ENCODE assay signal across 28 cellular contexts in the genomic region with DNA sequence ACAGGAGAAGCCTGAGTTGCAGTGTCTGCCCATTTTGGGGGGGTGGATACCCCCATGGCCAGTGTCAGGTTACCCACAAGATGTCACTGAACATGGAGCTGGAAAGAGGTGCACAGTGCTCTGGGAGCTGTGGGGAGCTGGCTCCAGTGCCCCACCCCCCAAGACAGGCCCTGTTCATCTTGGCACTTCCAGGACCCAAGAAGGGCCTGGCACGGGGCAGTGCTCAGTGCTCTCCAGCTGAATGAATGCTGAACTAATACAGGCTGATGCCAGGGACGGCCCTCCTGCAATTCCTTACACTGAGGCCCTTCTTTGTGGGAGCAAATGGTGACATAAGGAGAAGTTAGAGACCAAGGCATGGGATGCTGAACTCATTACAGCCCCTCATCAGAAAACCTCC.
"Had no signal": no experiment of that assay in that cellular context is flagged by ENCODE, and none has a peak within 500 bp of the region (broad histone marks: within the 10 kb centered on the region; RNA-seq: fewer than 3 reads in every experiment).

No MANE protein-coding gene starts in this region.

- H3K4me3 ChIP-seq: adrenal gland, body of pancreas, esophagus muscularis mucosa, gastrocnemius medialis had no signal

- H3K36me3 ChIP-seq: adrenal gland, esophagus muscularis mucosa, gastrocnemius medialis, WERI-Rb-1 had no signal

- H3K27ac ChIP-seq: adrenal gland, body of pancreas, esophagus muscularis mucosa, foreskin keratinocyte, gastrocnemius medialis, WERI-Rb-1 had no signal

- H3K9me3 ChIP-seq: adrenal gland, body of pancreas, esophagus muscularis mucosa, gastrocnemius medialis had no signal

- ATAC-seq: activated CD4-positive, CD25-positive, alpha-beta regulatory T cell treated with anti-CD3 and anti-CD28 coated beads, Interleukin-2, amount 50 U/mL, for 24 hours; activated CD8-positive, alpha-beta T cell treated with anti-CD3 and anti-CD28 coated beads for 36 hours; activated naive CD8-positive, alpha-beta T cell treated with anti-CD3 and anti-CD28 coated beads, Interleukin-2, amount 50 U/mL, for 24 hours; activated T-cell treated with anti-CD3 and anti-CD28 coated beads, Interleukin-2, amount 50 U/mL, for 4 hours; body of pancreas; effector memory CD8-positive, alpha-beta T cell; foreskin keratinocyte; gastrocnemius medialis; T-helper 17 cell had no signal

- DNase-seq: activated B cell treated with CpG ODN at 0.5 μM for 24 hours; activated CD4-positive, alpha-beta T cell treated with anti-CD3 and anti-CD28 coated beads for 48 hours; activated CD4-positive, alpha-beta T cell treated with anti-CD3 and anti-CD28 coated beads, Interleukin-2, amount 50 U/mL, for 1 hour; activated CD4-positive, alpha-beta T cell treated with anti-CD3 and anti-CD28 coated beads, Interleukin-2, amount 50 U/mL, for 48 hours; activated CD8-positive, alpha-beta memory T cell treated with anti-CD3 and anti-CD28 coated beads for 24 hours; activated CD8-positive, alpha-beta T cell treated with anti-CD3 and anti-CD28 coated beads for 36 hours; activated effector memory CD4-positive, alpha-beta T cell treated with anti-CD3 and anti-CD28 coated beads, Interleukin-2, amount 50 U/mL, for 16 hours; activated naive CD4-positive, alpha-beta T cell treated with anti-CD3 and anti-CD28 coated beads for 36 hours; activated naive CD8-positive, alpha-beta T cell treated with anti-CD3 and anti-CD28 coated beads for 36 hours; activated naive CD8-positive, alpha-beta T cell treated with anti-CD3 and anti-CD28 coated beads, Interleukin-2, amount 50 U/mL, for 24 hours; activated T-cell treated with anti-CD3 and anti-CD28 coated beads, Interleukin-2, amount 50 U/mL, for 4 hours; adrenal gland; aorta; body of pancreas; central memory CD4-positive, alpha-beta T cell; cortex of kidney; dermis blood vessel endothelial cell; effector CD4-positive, alpha-beta T cell; effector memory CD8-positive, alpha-beta T cell; erythroblast; foreskin keratinocyte; gastrocnemius medialis; T-helper 1 cell; T-helper 17 cell; T1000; WERI-Rb-1 had no signal

- H3K27me3 ChIP-seq: body of pancreas had no signal

- H3K4me1 ChIP-seq: foreskin keratinocyte had no signal
